In the genomic region with DNA sequence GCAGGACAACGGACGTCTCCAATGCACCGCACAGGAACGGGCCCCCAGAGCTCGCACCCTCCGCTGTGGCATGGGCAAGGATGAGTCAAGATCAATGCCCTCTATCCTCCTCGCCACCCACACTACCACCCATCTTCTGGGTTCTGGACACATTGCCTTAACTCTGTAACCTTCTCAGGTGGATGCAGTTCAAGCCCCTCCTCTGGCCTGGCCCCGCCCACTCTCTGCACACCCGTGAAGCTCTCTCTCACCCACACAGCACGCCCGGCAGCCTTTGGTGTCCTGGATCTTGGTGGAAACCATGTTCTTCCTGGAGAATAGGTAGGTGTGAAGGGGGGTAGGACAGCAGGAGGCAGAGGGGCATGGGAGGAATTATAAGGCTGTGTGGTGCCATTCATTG, we compare ENCODE assay signal across 17 cellular contexts. TPM values are rescaled to one million over a fixed set of nuclear protein-coding genes. Genes with fewer than 3 reads are reported as not detected.
DNase-seq lines count a peak whose midpoint lies in the region; ATAC-seq and TF ChIP-seq lines count a peak whose summit lies in the region.
"Had no signal": no experiment of that assay in that cellular context is flagged by ENCODE, and none has a peak within 500 bp of the region (broad histone marks: within the 10 kb centered on the region; RNA-seq: fewer than 3 reads in every experiment).

No MANE protein-coding gene starts in this region.

- H3K4me3 ChIP-seq in HUES48 (ENCODE audit: low read depth, low read length) (peak overlapping the region; percentile 73; the same call in 1 of the 2 replicates), Karpas-422 (ENCODE audit: low read length) (no peak overlapping the region)

- H3K9me3 ChIP-seq in HUES48 (ENCODE audit: control insufficient read depth, insufficient read depth, low read length) (no peaks in the 10 kb centered on the region), Karpas-422 (ENCODE audit: low read length) (no peaks in the 10 kb centered on the region)
- H3K9me3 ChIP-seq: BE2C had no signal

- H3K27me3 ChIP-seq in HUES48 (ENCODE audit: control insufficient read depth, insufficient read depth, low read length) = no peaks in the 10 kb centered on the region
- H3K27me3 ChIP-seq in Karpas-422 (ENCODE audit: low read length) = no peaks in the 10 kb centered on the region
- H3K27me3 ChIP-seq: BE2C had no signal

- no peaks in the 10 kb centered on the region for H3K9me3 Mint-ChIP-seq in stimulated activated effector memory CD8-positive, alpha-beta T cell treated with anti-CD3 and anti-CD28 coated beads, Interleukin-12 subunit alpha, Interleukin-12 subunit beta, amount 100 ng/mL, for 72 hours
- H3K9me3 Mint-ChIP-seq: CD4-positive, alpha-beta memory T cell had no signal

- peaks cover 91% of the 10 kb centered on the region for H3K36me3 Mint-ChIP-seq in stimulated activated effector memory CD8-positive, alpha-beta T cell treated with anti-CD3 and anti-CD28 coated beads, Interleukin-12 subunit alpha, Interleukin-12 subunit beta, amount 100 ng/mL, for 72 hours

- H3K4me1 ChIP-seq in HUES48 (ENCODE audit: control insufficient read depth, insufficient read depth, low read length) (no peaks in the 10 kb centered on the region), Karpas-422 (ENCODE audit: low read length) (no peaks in the 10 kb centered on the region)
- H3K4me1 ChIP-seq: BE2C had no signal

- no peak overlapping the region for H2AFZ ChIP-seq in Karpas-422 (ENCODE audit: low read length)

- TF ChIP-seq POLR2A in GM18951 (IDR thresholded peaks at IDR 0.05; ENCODE audit: extremely low read depth, insufficient read depth, insufficient read length) = peak; percentile 27

- ATAC-seq in esophagus mucosa = peak; percentile 18
- ATAC-seq in stimulated activated effector memory CD8-positive, alpha-beta T cell treated with anti-CD3 and anti-CD28 coated beads, Interleukin-12 subunit alpha, Interleukin-12 subunit beta, amount 100 ng/mL, for 72 hours = peak; percentile 13
- ATAC-seq in GM19324 (IDR thresholded peaks at IDR 0.05; ENCODE audit: low FRiP score, unreplicated experiment) = no peak

- in situ Hi-C loops in GM18951 (cut with MboI; ENCODE audit: low sequenced_read_pairs, unreplicated experiment) = no loop called here

- H3K27ac ChIP-seq in HUES48 (ENCODE audit: low read depth, low read length) (no peak overlapping the region), Karpas-422 (ENCODE audit: low read length) (no peak overlapping the region)

- peaks cover 11% of the 10 kb centered on the region; the same call in 1 of the 2 replicates for H4K20me1 ChIP-seq in Karpas-422 (ENCODE audit: insufficient read depth, low read depth, low read length)

- H3K79me2 ChIP-seq in Karpas-422 (ENCODE audit: low read length) = no peaks in the 10 kb centered on the region

- no peak overlapping the region for H3K4me3 Mint-ChIP-seq in stimulated activated effector memory CD8-positive, alpha-beta T cell treated with anti-CD3 and anti-CD28 coated beads, Interleukin-12 subunit alpha, Interleukin-12 subunit beta, amount 100 ng/mL, for 72 hours
- H3K4me3 Mint-ChIP-seq: CD4-positive, alpha-beta memory T cell had no signal

- H3K27ac Mint-ChIP-seq in stimulated activated effector memory CD8-positive, alpha-beta T cell treated with anti-CD3 and anti-CD28 coated beads, Interleukin-12 subunit alpha, Interleukin-12 subunit beta, amount 100 ng/mL, for 72 hours = peak overlapping the region; percentile 73

- peaks cover 17% of the 10 kb centered on the region for H3K4me1 Mint-ChIP-seq in stimulated activated effector memory CD8-positive, alpha-beta T cell treated with anti-CD3 and anti-CD28 coated beads, Interleukin-12 subunit alpha, Interleukin-12 subunit beta, amount 100 ng/mL, for 72 hours

- H3K36me3 ChIP-seq in HUES48 (ENCODE audit: control insufficient read depth, insufficient read depth, low read length) = no peaks in the 10 kb centered on the region
- peaks cover 60% of the 10 kb centered on the region for H3K36me3 ChIP-seq in Karpas-422 (ENCODE audit: insufficient read depth, low read length)
- H3K36me3 ChIP-seq: BE2C had no signal

- H3K9me2 ChIP-seq in Karpas-422 (replicated peaks; ENCODE audit: insufficient read depth, low read length) = no peaks in the 10 kb centered on the region

- H3K9ac ChIP-seq in HUES48 (ENCODE audit: low read depth, low read length) (no peak overlapping the region), Karpas-422 (ENCODE audit: low read length) (no peak overlapping the region)

- no peak overlapping the region for H3K4me2 ChIP-seq in Karpas-422 (ENCODE audit: low read depth, low read length, poor library complexity, severe bottlenecking)

- no peak for DNase-seq in stimulated activated effector memory CD8-positive, alpha-beta T cell treated with anti-CD3 and anti-CD28 coated beads, Interleukin-12 subunit alpha, Interleukin-12 subunit beta, amount 100 ng/mL, for 72 hours (ENCODE audit: low spot score in 2 of 2)
- DNase-seq in glomerular visceral epithelial cell (ENCODE audit: extremely low spot score) (no peak), Karpas-422 (no peak)
- DNase-seq: BE2C; CD4-positive, alpha-beta memory T cell; DND-41; GF-D8; HCEC 1CT; KG1; NCI-H1048; NCI-H1436 treated with DMSO at 0.1 percent for 48 hours; NCI-H510A treated with DMSO at 0.1 percent for 48 hours; SW 1271 had no signal

RNA-seq across cellular contexts. Expression of gene MAP4K1, which starts 20.7 kb away (rescaled TPM):
- total RNA-seq in esophagus mucosa = 3.4 TPM
- 262 and 352 TPM in 2 replicates for total RNA-seq in Karpas-422 (2014; rRNA removed; shearing (Covaris generic); ENCODE audit: low replicate concordance)

RNA-seq across cellular contexts. Expression of gene EIF3K, which starts 21.9 kb away (rescaled TPM):
- total RNA-seq in esophagus mucosa = 304 TPM
- 474 and 745 TPM in 2 replicates for total RNA-seq in Karpas-422 (2014; rRNA removed; shearing (Covaris generic); ENCODE audit: low replicate concordance)

RNA-seq across cellular contexts. Expression of gene ACTN4, which starts 50.4 kb away (rescaled TPM):
- total RNA-seq in esophagus mucosa = 455 TPM
- 54.6 and 106 TPM in 2 replicates for total RNA-seq in Karpas-422 (2014; rRNA removed; shearing (Covaris generic); ENCODE audit: low replicate concordance)

Comparison
In these comparisons a context has a peak if more than half of its experiments do, and no peak if none do; other contexts are left out.
1. RNA of gene MAP4K1, which starts 20.7 kb away (total RNA-seq): 262 to 352 TPM in Karpas-422; 3.4 TPM in esophagus mucosa (single experiment); every median in the first group is over 10 times any median in the second.